Comparison of ENCODE assay signal across 20 cellular contexts in genomic region chr10:123548779-123549178, GRCh38.
"Had no signal": no experiment of that assay in that cellular context is flagged by ENCODE, and none has a peak within 500 bp of the region (broad histone marks: within the 10 kb centered on the region; RNA-seq: fewer than 3 reads in every experiment).

No MANE protein-coding gene starts in this region.

- H3K36me3 ChIP-seq: gastroesophageal sphincter, heart right ventricle, ovary, tibial nerve, uterus had no signal

- ATAC-seq: esophagus mucosa, gastroesophageal sphincter, heart right ventricle, natural killer cell, psoas muscle, right cardiac atrium had no signal

- H3K9me3 ChIP-seq: ovary, psoas muscle, uterus had no signal

- DNase-seq: activated B cell treated with CpG ODN at 0.5 μM for 24 hours; activated CD4-positive, alpha-beta memory T cell treated with anti-CD3 and anti-CD28 coated beads, Interleukin-2, amount 10 ng/mL, durations not matched to agents 7 days and 5 days; activated CD4-positive, alpha-beta T cell treated with anti-CD3 and anti-CD28 coated beads for 4 hours; activated naive CD4-positive, alpha-beta T cell treated with anti-CD3 and anti-CD28 coated beads for 36 hours; activated T-cell treated with anti-CD3 and anti-CD28 coated beads, Interleukin-2, amount 50 U/mL, for 24 hours; caudate nucleus; effector CD4-positive, alpha-beta T cell; heart right ventricle; natural killer cell; ovary; psoas muscle; right cardiac atrium; stimulated activated CD4-positive, alpha-beta T cell treated with anti-CD3 and anti-CD28 coated beads, Interleukin-2, amount 100 ng/mL, for 24 hours; stimulated activated naive CD4-positive, alpha-beta T cell treated with Interleukin-2 at 50 U/mL for 16 hours; substantia nigra; uterus had no signal

- H3K4me3 Mint-ChIP-seq: activated B cell treated with CpG ODN at 0.5 μM for 24 hours; activated CD4-positive, alpha-beta memory T cell treated with anti-CD3 and anti-CD28 coated beads, Interleukin-2, amount 10 ng/mL, durations not matched to agents 7 days and 5 days; activated naive CD4-positive, alpha-beta T cell treated with anti-CD3 and anti-CD28 coated beads for 36 hours; activated T-cell treated with anti-CD3 and anti-CD28 coated beads, Interleukin-2, amount 50 U/mL, for 24 hours; brain; natural killer cell had no signal

- H3K4me1 ChIP-seq: gastroesophageal sphincter, heart right ventricle, psoas muscle, tibial nerve, uterus had no signal

- H3K27ac ChIP-seq: gastroesophageal sphincter, heart right ventricle, ovary, psoas muscle, tibial nerve, uterus had no signal

- H3K36me3 Mint-ChIP-seq: brain, natural killer cell had no signal

- H3K27me3 ChIP-seq: ovary, tibial nerve, uterus had no signal

- H3K4me3 ChIP-seq: gastroesophageal sphincter, heart right ventricle, ovary, psoas muscle, tibial nerve, uterus had no signal

- H3K4me1 Mint-ChIP-seq: activated CD4-positive, alpha-beta memory T cell treated with anti-CD3 and anti-CD28 coated beads, Interleukin-2, amount 10 ng/mL, durations not matched to agents 7 days and 5 days; brain; natural killer cell had no signal

- H3K27ac Mint-ChIP-seq: activated B cell treated with CpG ODN at 0.5 μM for 24 hours; activated CD4-positive, alpha-beta memory T cell treated with anti-CD3 and anti-CD28 coated beads, Interleukin-2, amount 10 ng/mL, durations not matched to agents 7 days and 5 days; activated naive CD4-positive, alpha-beta T cell treated with anti-CD3 and anti-CD28 coated beads for 36 hours; activated T-cell treated with anti-CD3 and anti-CD28 coated beads, Interleukin-2, amount 50 U/mL, for 24 hours; brain; natural killer cell had no signal
